In genomic region chrX:130173190-130173895, GRCh38 we compare ENCODE assay signal across 8 cellular contexts. TPM values are rescaled to one million over a fixed set of nuclear protein-coding genes. Genes with fewer than 3 reads are reported as not detected.
A peak's percentile ranks its signal among the peaks of the same experiment; 100 is the strongest.
DNase-seq lines count a peak whose midpoint lies in the region; ATAC-seq and TF ChIP-seq lines count a peak whose summit lies in the region.

No MANE protein-coding gene starts in this region.

- peak in 2 of 3 donors; percentile 13 to 57 for DNase-seq in CD4-positive, CD25-positive, alpha-beta regulatory T cell
- DNase-seq in Kasumi-1 (lab: John Stamatoyannopoulos, UW) (peak; percentile 66 to 71), cardiac muscle cell (ENCODE audit: low read depth in 1 of 2, low spot score in 1 of 2) (peak in 1 of 2 donors; percentile 86), SHP77 treated with DMSO at 0.1 percent for 48 hours (lab: John Stamatoyannopoulos, UW) (no peak)
- peak; percentile 17 for DNase-seq in activated T-helper 1 cell treated with anti-CD3 and anti-CD28 coated beads, Interleukin-12 subunit alpha, Interleukin-12 subunit beta, Interleukin-2, Interleukin-4 antibody, amounts not matched to agents 30 ng/mL and 10 ng/mL and 1 ng/mL, durations not matched to agents 14 hours and 24 hours and 36 hours (ENCODE audit: low spot score)

- intact Hi-C loops in activated T-helper 1 cell treated with anti-CD3 and anti-CD28 coated beads, Interleukin-12 subunit alpha, Interleukin-12 subunit beta, Interleukin-2, Interleukin-4 antibody, amounts not matched to agents 30 ng/mL and 10 ng/mL and 1 ng/mL, durations not matched to agents 14 hours and 24 hours and 36 hours (cut with micrococcal nuclease): loop anchor here (1.0 to 10.0 kb wide), 4 partner anchors 8 to 389 kb away; partner anchors contain the start of genes AIFM1 and UTP14A

- H3K9me3 Mint-ChIP-seq in CD4-positive, CD25-positive, alpha-beta regulatory T cell: no peaks in the 10 kb centered on the region
- no peaks in the 10 kb centered on the region for H3K9me3 Mint-ChIP-seq in activated T-helper 1 cell treated with anti-CD3 and anti-CD28 coated beads, Interleukin-12 subunit alpha, Interleukin-12 subunit beta, Interleukin-2, Interleukin-4 antibody, amounts not matched to agents 30 ng/mL and 10 ng/mL and 1 ng/mL, durations not matched to agents 14 hours and 24 hours and 36 hours

- peak overlapping the region; percentile 90 to 93 (median 93) for H3K4me3 Mint-ChIP-seq in CD4-positive, CD25-positive, alpha-beta regulatory T cell
- H3K4me3 Mint-ChIP-seq in activated T-helper 1 cell treated with anti-CD3 and anti-CD28 coated beads, Interleukin-12 subunit alpha, Interleukin-12 subunit beta, Interleukin-2, Interleukin-4 antibody, amounts not matched to agents 30 ng/mL and 10 ng/mL and 1 ng/mL, durations not matched to agents 14 hours and 24 hours and 36 hours: peak overlapping the region; percentile 94

- no peaks in the 10 kb centered on the region for H3K9me3 ChIP-seq in CD4-positive, CD25-positive, alpha-beta regulatory T cell (ENCODE audit: control insufficient read depth in 2 of 2, low read length in 2 of 2)
- H3K9me3 ChIP-seq in cardiac muscle cell (ENCODE audit: low read depth): no peaks in the 10 kb centered on the region

- H3K36me3 Mint-ChIP-seq in CD4-positive, CD25-positive, alpha-beta regulatory T cell: peaks cover 7% of the 10 kb centered on the region
- H3K36me3 Mint-ChIP-seq in activated T-helper 1 cell treated with anti-CD3 and anti-CD28 coated beads, Interleukin-12 subunit alpha, Interleukin-12 subunit beta, Interleukin-2, Interleukin-4 antibody, amounts not matched to agents 30 ng/mL and 10 ng/mL and 1 ng/mL, durations not matched to agents 14 hours and 24 hours and 36 hours (ENCODE audit: low read depth): peaks cover 15% of the 10 kb centered on the region

- ATAC-seq in CD4-positive, CD25-positive, alpha-beta regulatory T cell (ENCODE audit: low read depth in 2 of 2): peak; percentile 26 to 42
- ATAC-seq in GM19463 (IDR thresholded peaks at IDR 0.05; ENCODE audit: unreplicated experiment) (peak; percentile 35), HG03280 (IDR thresholded peaks at IDR 0.05; ENCODE audit: unreplicated experiment) (no peak)

- H3K27me3 Mint-ChIP-seq in CD4-positive, CD25-positive, alpha-beta regulatory T cell: no peaks in the 10 kb centered on the region
- no peaks in the 10 kb centered on the region for H3K27me3 Mint-ChIP-seq in activated T-helper 1 cell treated with anti-CD3 and anti-CD28 coated beads, Interleukin-12 subunit alpha, Interleukin-12 subunit beta, Interleukin-2, Interleukin-4 antibody, amounts not matched to agents 30 ng/mL and 10 ng/mL and 1 ng/mL, durations not matched to agents 14 hours and 24 hours and 36 hours (ENCODE audit: insufficient read depth)

- TF ChIP-seq CTCF in cardiac muscle cell (IDR thresholded peaks at IDR 0.05; ENCODE audit: low read depth, low read length): no peak

- peak overlapping the region; percentile 89 to 94 (median 91) for H3K27ac Mint-ChIP-seq in CD4-positive, CD25-positive, alpha-beta regulatory T cell
- H3K27ac Mint-ChIP-seq in activated T-helper 1 cell treated with anti-CD3 and anti-CD28 coated beads, Interleukin-12 subunit alpha, Interleukin-12 subunit beta, Interleukin-2, Interleukin-4 antibody, amounts not matched to agents 30 ng/mL and 10 ng/mL and 1 ng/mL, durations not matched to agents 14 hours and 24 hours and 36 hours: peak overlapping the region; percentile 91

- peaks cover 42% of the 10 kb centered on the region for H3K4me1 ChIP-seq in CD4-positive, CD25-positive, alpha-beta regulatory T cell (ENCODE audit: control insufficient read depth, insufficient read depth, low read length, poor library complexity, severe bottlenecking)
- peaks cover 8% of the 10 kb centered on the region for H3K4me1 ChIP-seq in cardiac muscle cell (ENCODE audit: low read depth)

- peak overlapping the region; percentile 60 for H3K27ac ChIP-seq in CD4-positive, CD25-positive, alpha-beta regulatory T cell (ENCODE audit: insufficient read depth, low read length, poor library complexity, severe bottlenecking)
- peak overlapping the region; percentile 73 for H3K27ac ChIP-seq in cardiac muscle cell
- H3K27ac ChIP-seq in skin epidermis: peak overlapping the region in 15 of 21 experiments; percentile 21 to 85 (median 57)

- peaks cover 0 to 53% (median 39%) of the 10 kb centered on the region in 4 donors for H3K4me1 Mint-ChIP-seq in CD4-positive, CD25-positive, alpha-beta regulatory T cell
- H3K4me1 Mint-ChIP-seq in activated T-helper 1 cell treated with anti-CD3 and anti-CD28 coated beads, Interleukin-12 subunit alpha, Interleukin-12 subunit beta, Interleukin-2, Interleukin-4 antibody, amounts not matched to agents 30 ng/mL and 10 ng/mL and 1 ng/mL, durations not matched to agents 14 hours and 24 hours and 36 hours (ENCODE audit: low read depth): peaks cover 50% of the 10 kb centered on the region

- H3K36me3 ChIP-seq in CD4-positive, CD25-positive, alpha-beta regulatory T cell (ENCODE audit: control insufficient read depth, insufficient read depth, low read length): no peaks in the 10 kb centered on the region
- H3K36me3 ChIP-seq in cardiac muscle cell: no peaks in the 10 kb centered on the region

- no peaks in the 10 kb centered on the region for H3K27me3 ChIP-seq in CD4-positive, CD25-positive, alpha-beta regulatory T cell (ENCODE audit: control insufficient read depth, insufficient read depth, low read length)
- H3K27me3 ChIP-seq in cardiac muscle cell: no peaks in the 10 kb centered on the region

- H3K4me3 ChIP-seq in CD4-positive, CD25-positive, alpha-beta regulatory T cell (ENCODE audit: low read depth, low read length): peak overlapping the region; percentile 91
- H3K4me3 ChIP-seq in cardiac muscle cell (no peak overlapping the region), skin epidermis (peak overlapping the region in 2 of 7 experiments; percentile 38 to 45)

RNA-seq across cellular contexts. Expression of gene RAB33A, which starts 1.6 kb away (rescaled TPM):
- total RNA-seq in CD4-positive, CD25-positive, alpha-beta regulatory T cell: 7.9 TPM
- polyA plus RNA-seq in CD4-positive, CD25-positive, alpha-beta regulatory T cell: 10 to 100 TPM; 29.0 to 33.1 (median 31.5) TPM
- total RNA-seq in activated T-helper 1 cell treated with anti-CD3 and anti-CD28 coated beads, Interleukin-12 subunit alpha, Interleukin-12 subunit beta, Interleukin-2, Interleukin-4 antibody, amounts not matched to agents 30 ng/mL and 10 ng/mL and 1 ng/mL, durations not matched to agents 14 hours and 24 hours and 36 hours: 20.5 and 21.5 TPM in 2 replicates
- 2.8 and 8.9 TPM in 2 replicates for total RNA-seq in cardiac muscle cell
- polyA plus RNA-seq in cardiac muscle cell: 1.9 and 7.2 TPM in 2 replicates

RNA-seq across cellular contexts. Expression of gene AIFM1, which starts 7.7 kb away (rescaled TPM):
- total RNA-seq in CD4-positive, CD25-positive, alpha-beta regulatory T cell: 19.3 TPM
- polyA plus RNA-seq in CD4-positive, CD25-positive, alpha-beta regulatory T cell: 10 to 100 TPM; 26.7 to 32.0 (median 28.7) TPM
- 46.0 and 50.2 TPM in 2 replicates for total RNA-seq in activated T-helper 1 cell treated with anti-CD3 and anti-CD28 coated beads, Interleukin-12 subunit alpha, Interleukin-12 subunit beta, Interleukin-2, Interleukin-4 antibody, amounts not matched to agents 30 ng/mL and 10 ng/mL and 1 ng/mL, durations not matched to agents 14 hours and 24 hours and 36 hours
- 53.6 and 69.0 TPM in 2 replicates for total RNA-seq in cardiac muscle cell
- 126 and 184 TPM in 2 replicates for polyA plus RNA-seq in cardiac muscle cell
